In the genomic region with DNA sequence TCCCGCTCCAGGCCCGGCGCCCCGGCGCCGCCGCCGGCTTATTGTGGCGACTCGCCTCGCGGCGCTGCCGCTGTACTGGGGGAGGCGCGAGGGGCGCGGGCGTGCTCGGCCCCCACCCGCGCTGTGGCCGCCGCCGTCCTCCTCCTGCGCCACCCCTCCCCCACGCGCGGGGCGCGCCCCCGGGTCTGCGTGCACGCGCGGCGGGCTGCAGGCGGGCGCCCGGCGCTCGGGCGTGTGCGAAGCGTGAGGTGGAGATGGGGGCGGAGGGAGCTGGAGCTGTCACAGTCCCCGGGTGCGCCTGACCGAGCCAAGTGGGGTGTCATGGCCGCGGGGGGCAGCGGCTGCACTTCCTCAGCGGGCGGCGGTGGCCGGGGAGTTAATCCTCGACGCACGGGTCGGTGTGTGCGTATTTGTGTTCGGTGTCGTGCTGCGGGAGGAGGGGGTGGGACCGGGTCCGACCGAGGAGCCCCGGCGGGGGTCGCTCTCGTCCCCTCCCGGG, we compare ENCODE assay signal across 8 cellular contexts.
A peak's percentile ranks its signal among the peaks of the same experiment; 100 is the strongest.
DNase-seq lines count a peak whose midpoint lies in the region; ATAC-seq, FAIRE-seq and TF ChIP-seq lines count a peak whose summit lies in the region.

No MANE protein-coding gene starts in this region.

- peak overlapping the region; percentile 64 to 73 for H3K9ac ChIP-seq in stomach smooth muscle (ENCODE audit: low read length in 2 of 2)

- H3K27me3 ChIP-seq in RWPE2 (ENCODE audit: insufficient read depth, poor library complexity, severe bottlenecking) (no peaks in the 10 kb centered on the region), neuron (ENCODE audit: insufficient read depth, low read length) (no peaks in the 10 kb centered on the region), stomach smooth muscle (ENCODE audit: control insufficient read depth in 1 of 2, insufficient read depth in 2 of 2, low read length in 2 of 2) (no peaks in the 10 kb centered on the region)

- TF ChIP-seq CTCF in RWPE2 (IDR thresholded peaks at IDR 0.05; ENCODE audit: poor library complexity, severe bottlenecking) = no peak

- DNase-seq in DMS153 treated with DMSO at 0.1 percent for 48 hours (lab: John Stamatoyannopoulos, UW; ENCODE audit: unreplicated experiment) (peak; percentile 35), HTR-8/SVneo (ENCODE audit: insufficient read length, low spot score) (peak; percentile 81), RWPE2 (ENCODE audit: low spot score) (peak; percentile 75), activated gamma-delta T cell treated with Interleukin-2 at 50 U/mL for 16 hours (peak; percentile 85), foreskin melanocyte (peak; percentile 48)

- H3K27ac ChIP-seq in RWPE2 (ENCODE audit: poor library complexity, severe bottlenecking) = peak overlapping the region; percentile 83
- peak overlapping the region; percentile 70 for H3K27ac ChIP-seq in stomach smooth muscle (ENCODE audit: low read length)

- peak overlapping the region; percentile 98 for H3K4me3 ChIP-seq in RWPE2 (ENCODE audit: severe bottlenecking)
- H3K4me3 ChIP-seq in neuron (ENCODE audit: low read length) = peak overlapping the region; percentile 98
- peak overlapping the region; percentile 55 to 83 for H3K4me3 ChIP-seq in stomach smooth muscle (ENCODE audit: low read length in 2 of 2)

- peaks cover 20% of the 10 kb centered on the region for H3K4me1 ChIP-seq in RWPE2 (ENCODE audit: insufficient read depth, poor library complexity, severe bottlenecking)
- H3K4me1 ChIP-seq in neuron (ENCODE audit: insufficient read depth, low read length) = peaks cover 9% of the 10 kb centered on the region
- H3K4me1 ChIP-seq in stomach smooth muscle (ENCODE audit: control insufficient read depth, insufficient read depth, low read length) = peaks cover 15% of the 10 kb centered on the region

- peak; percentile 74 for FAIRE-seq in HTR-8/SVneo (lab: Jason Lieb, UNC)

- H3K36me3 ChIP-seq in RWPE2 (ENCODE audit: low read depth) = peaks cover 4% of the 10 kb centered on the region; the same call in 1 of the 2 replicates
- H3K36me3 ChIP-seq in neuron (ENCODE audit: insufficient read depth, low read length) = peaks cover 4% of the 10 kb centered on the region
- H3K36me3 ChIP-seq in stomach smooth muscle (ENCODE audit: control insufficient read depth in 2 of 2, insufficient read depth in 2 of 2, low read length in 2 of 2) = no peaks in the 10 kb centered on the region

- ATAC-seq in GM21367 (IDR thresholded peaks at IDR 0.05; ENCODE audit: unreplicated experiment) = peak; percentile 56
- ATAC-seq in RWPE2 (ENCODE audit: low read depth) = peak; percentile 54

- H2AFZ ChIP-seq in neuron (ENCODE audit: low read depth, low read length) = no peak overlapping the region

- H3K9me3 ChIP-seq in RWPE2 (ENCODE audit: severe bottlenecking) = no peaks in the 10 kb centered on the region
- peaks cover 5% of the 10 kb centered on the region for H3K9me3 ChIP-seq in neuron (ENCODE audit: low read length)
- no peaks in the 10 kb centered on the region for H3K9me3 ChIP-seq in stomach smooth muscle (ENCODE audit: control insufficient read depth in 2 of 2, low read length in 2 of 2)

Comparison
In these comparisons a context has a peak if more than half of its experiments do, and no peak if none do; other contexts are left out.
1. Peak in every context shown above with its lines: DNase-seq, ATAC-seq, H3K4me3 ChIP-seq and H3K27ac ChIP-seq.
2. DNase-seq: peak in every context shown above with its lines; median percentile 85 in activated gamma-delta T cell treated with Interleukin-2 at 50 U/mL for 16 hours; 81 in HTR-8/SVneo; 75 in RWPE2; 48 in foreskin melanocyte; 35 in DMS153 treated with DMSO at 0.1 percent for 48 hours.